6 cellular contexts compared by ENCODE assay signal in genomic region chrY:17366400-17366799, GRCh38.
"Had no signal": no experiment of that assay in that cellular context is flagged by ENCODE, and none has a peak within 500 bp of the region (broad histone marks: within the 10 kb centered on the region; RNA-seq: fewer than 3 reads in every experiment).

No MANE protein-coding gene starts in this region.

- ATAC-seq: GM23338, K562 had no signal

- H2AFZ ChIP-seq: GM23338 had no signal

- H3K4me3 ChIP-seq: GM23338, K562 had no signal

- H3K4me2 ChIP-seq: GM23338 had no signal

- DNase-seq: H9, HCEC 1CT, IMR-90, KG1 had no signal
